In the genomic region with DNA sequence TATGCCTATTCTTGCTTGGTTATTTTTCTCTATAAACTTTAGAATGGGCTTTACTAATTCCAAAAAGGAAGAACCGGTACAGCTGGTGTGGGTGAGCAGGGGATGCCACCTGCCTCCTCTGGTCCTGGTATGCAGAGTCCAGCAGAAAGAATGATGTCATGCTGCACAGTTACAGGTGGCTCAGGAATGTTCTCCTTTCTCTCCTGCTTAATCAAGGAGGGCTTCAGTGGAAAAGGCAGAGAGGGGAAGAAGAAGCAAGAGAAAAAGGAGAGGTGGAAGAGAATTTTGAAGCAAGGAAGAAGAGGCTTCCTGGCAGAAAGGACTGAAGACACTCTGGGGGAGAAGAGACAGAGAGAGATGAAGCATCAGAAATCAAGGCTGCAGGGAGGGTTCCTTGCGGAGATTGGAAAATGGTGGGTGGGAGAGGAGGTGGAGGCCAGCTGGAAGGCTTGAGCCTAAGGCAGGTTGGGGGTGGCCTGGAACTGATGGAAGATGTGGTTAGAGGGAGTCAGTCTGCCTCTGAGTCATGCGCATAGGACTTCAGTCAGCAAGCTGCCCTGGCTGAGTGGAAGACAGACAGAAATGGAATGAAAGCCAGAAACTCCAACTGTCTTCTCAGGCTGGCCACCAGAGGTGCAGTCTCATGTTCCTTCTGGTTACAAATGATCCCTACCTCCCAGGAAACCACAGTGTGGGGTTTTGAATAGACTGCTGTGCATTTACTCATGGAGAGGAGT, we compare ENCODE assay signal across 8 cellular contexts.
A peak's percentile ranks its signal among the peaks of the same experiment; 100 is the strongest.
DNase-seq lines count a peak whose midpoint lies in the region; ATAC-seq and TF ChIP-seq lines count a peak whose summit lies in the region.

No MANE protein-coding gene starts in this region.

- no peak for ATAC-seq in GM21381 (IDR thresholded peaks at IDR 0.05; ENCODE audit: unreplicated experiment)
- ATAC-seq in GM18511 (IDR thresholded peaks at IDR 0.05; ENCODE audit: unreplicated experiment) = no peak
- ATAC-seq in GM18868 (IDR thresholded peaks at IDR 0.05; ENCODE audit: unreplicated experiment) = no peak

- DNase-seq in DMS53 (lab: John Stamatoyannopoulos, UW) = peak; percentile 83
- DNase-seq in LHCN-M2 (ENCODE audit: low read depth) = peak; percentile 67
- DNase-seq in astrocyte of the cerebellum (ENCODE audit: low read depth) = peak; percentile 16
- DNase-seq in mesothelial cell of epicardium (ENCODE audit: low spot score in 2 of 2, unreplicated experiment in 2 of 2) = no peak
- DNase-seq in GF-D8 (lab: John Stamatoyannopoulos, UW) = no peak

- H3K27me3 Mint-ChIP-seq in mesothelial cell of epicardium (ENCODE audit: low read depth) = peaks cover 75% of the 10 kb centered on the region

- H3K36me3 Mint-ChIP-seq in mesothelial cell of epicardium = no peaks in the 10 kb centered on the region

- TF ChIP-seq CTCF in astrocyte of the cerebellum (IDR thresholded peaks at IDR 0.05; ENCODE audit: low read depth, low read length, missing control alignments) (peak; percentile 58), mesothelial cell of epicardium (IDR thresholded peaks at IDR 0.05; ENCODE audit: unreplicated experiment) (peak; percentile 31)

- H3K4me1 Mint-ChIP-seq in mesothelial cell of epicardium = no peaks in the 10 kb centered on the region

- H3K4me3 Mint-ChIP-seq in mesothelial cell of epicardium = no peak overlapping the region

- H3K27ac Mint-ChIP-seq in mesothelial cell of epicardium = no peak overlapping the region

- peaks cover 3% of the 10 kb centered on the region for H3K9me3 Mint-ChIP-seq in mesothelial cell of epicardium

- H3K4me3 ChIP-seq in astrocyte of the cerebellum (ENCODE audit: low read depth, low read length) = no peak overlapping the region

- in situ Hi-C loops in astrocyte of the cerebellum (cut with HindIII; ENCODE audit: low sequenced_read_pairs) = no loop called here

Comparison
In these comparisons a context has a peak if more than half of its experiments do, and no peak if none do; other contexts are left out.
1. DNase-seq: peak in DMS53 (single experiment), LHCN-M2 (single experiment) and astrocyte of the cerebellum (single experiment); none in mesothelial cell of epicardium (0 of 2) and GF-D8 (single experiment).